9 cellular contexts compared by ENCODE assay signal in genomic region chr3:24004171-24004938, GRCh38. TPM values are rescaled to one million over a fixed set of nuclear protein-coding genes. Genes with fewer than 3 reads are reported as not detected.
DNase-seq lines count a peak whose midpoint lies in the region; ATAC-seq and TF ChIP-seq lines count a peak whose summit lies in the region.
"Had no signal": no experiment of that assay in that cellular context is flagged by ENCODE, and none has a peak within 500 bp of the region (broad histone marks: within the 10 kb centered on the region; RNA-seq: fewer than 3 reads in every experiment).

No MANE protein-coding gene starts in this region.

- no peaks in the 10 kb centered on the region for H3K27me3 Mint-ChIP-seq in activated T-cell treated with anti-CD3 and anti-CD28 coated beads, Interleukin-2, amount 50 U/mL, for 4 hours (ENCODE audit: low read depth)

- ATAC-seq in GM18498 (IDR thresholded peaks at IDR 0.05; ENCODE audit: unreplicated experiment) (peak; percentile 97), GM19438 (IDR thresholded peaks at IDR 0.05; ENCODE audit: low read depth, unreplicated experiment) (peak; percentile 68), HG03039 (IDR thresholded peaks at IDR 0.05; ENCODE audit: unreplicated experiment) (peak; percentile 87)
- peak; percentile 89 to 90 for ATAC-seq in activated T-cell treated with anti-CD3 and anti-CD28 coated beads, Interleukin-2, amount 50 U/mL, for 4 hours

- H3K9me2 ChIP-seq in OCI-LY7 (ENCODE audit: insufficient read depth, low read length), result no peaks in the 10 kb centered on the region

- H3K36me3 Mint-ChIP-seq in activated T-cell treated with anti-CD3 and anti-CD28 coated beads, Interleukin-2, amount 50 U/mL, for 4 hours (ENCODE audit: insufficient read depth), result no peaks in the 10 kb centered on the region

- TF ChIP-seq CTCF in OCI-LY7 (conservative IDR thresholded peaks at IDR 0.05; ENCODE audit: low read length), result no peak

- DNase-seq in activated T-cell treated with anti-CD3 and anti-CD28 coated beads, Interleukin-2, amount 50 U/mL, for 4 hours, result no peak
- no peak for DNase-seq in NCI-H82 treated with DMSO at 0.1 percent for 48 hours (lab: John Stamatoyannopoulos, UW; ENCODE audit: unreplicated experiment)
- no peak for DNase-seq in OCI-LY7 (ENCODE audit: low spot score)
- DNase-seq in inferior parietal cortex (ENCODE audit: extremely low spot score), result no peak
- no peak for DNase-seq in COLO668 (lab: John Stamatoyannopoulos, UW; ENCODE audit: unreplicated experiment)
- DNase-seq: RPMI8226 had no signal

- no peaks in the 10 kb centered on the region for H4K20me1 ChIP-seq in OCI-LY7 (ENCODE audit: insufficient read depth, low read length)

- H3K36me3 ChIP-seq in OCI-LY7 (ENCODE audit: insufficient read depth, low read length), result no peaks in the 10 kb centered on the region

- H3K9me3 Mint-ChIP-seq in activated T-cell treated with anti-CD3 and anti-CD28 coated beads, Interleukin-2, amount 50 U/mL, for 4 hours, result no peaks in the 10 kb centered on the region

- no TSS peak for BruUV-seq in OCI-LY7 (replicated peaks; lab: Mats Ljungman, UMichigan)

- H3K4me1 Mint-ChIP-seq in activated T-cell treated with anti-CD3 and anti-CD28 coated beads, Interleukin-2, amount 50 U/mL, for 4 hours (ENCODE audit: low read depth), result peaks cover 6% of the 10 kb centered on the region

- H3K4me3 Mint-ChIP-seq in activated T-cell treated with anti-CD3 and anti-CD28 coated beads, Interleukin-2, amount 50 U/mL, for 4 hours, result no peak overlapping the region

- no peaks in the 10 kb centered on the region for H3K9me3 ChIP-seq in OCI-LY7 (ENCODE audit: low read length)

- CTCF ChIA-PET in OCI-LY7 (lab: Charles Lee; ENCODE audit: unreplicated experiment), result no interaction called here

- no peak overlapping the region for H2AFZ ChIP-seq in OCI-LY7 (ENCODE audit: low read length)

- no peak overlapping the region for H3K4me3 ChIP-seq in OCI-LY7 (ENCODE audit: low read depth, low read length, poor library complexity, severe bottlenecking)

- POLR2A ChIA-PET in OCI-LY7 (lab: Charles Lee), result interaction anchor here (0.6 kb wide), 1 partner anchor 334 kb away, joined by 3 read pairs; no protein-coding TSS in a partner anchor

- H3K27ac ChIP-seq in OCI-LY7 (ENCODE audit: low read depth, low read length, poor library complexity, severe bottlenecking), result no peak overlapping the region

- no peaks in the 10 kb centered on the region for H3K79me2 ChIP-seq in OCI-LY7 (ENCODE audit: insufficient read depth, low read depth, low read length)

- intact Hi-C loops in OCI-LY7 (cut with micrococcal nuclease; ENCODE audit: unreplicated experiment), result no loop called here

- no peaks in the 10 kb centered on the region for H3K4me1 ChIP-seq in OCI-LY7 (ENCODE audit: insufficient read depth, low read length, poor library complexity, severe bottlenecking)

- no peak overlapping the region for H3K4me2 ChIP-seq in OCI-LY7 (ENCODE audit: low read length)

RNA-seq across cellular contexts. Expression of gene NR1D2, which starts 59.3 kb away (rescaled TPM):
- total RNA-seq in activated T-cell treated with anti-CD3 and anti-CD28 coated beads, Interleukin-2, amount 50 U/mL, for 4 hours, result 1 to 10 TPM; 5.4 to 6.5 (median 6.0) TPM
- total RNA-seq in OCI-LY7 (2014; rRNA removed; shearing (Covaris generic)), result 5.0 and 7.9 TPM in 2 replicates
- total RNA-seq in OCI-LY7 (2022), result 5.7 and 8.8 TPM in 2 replicates
